In the genomic region with DNA sequence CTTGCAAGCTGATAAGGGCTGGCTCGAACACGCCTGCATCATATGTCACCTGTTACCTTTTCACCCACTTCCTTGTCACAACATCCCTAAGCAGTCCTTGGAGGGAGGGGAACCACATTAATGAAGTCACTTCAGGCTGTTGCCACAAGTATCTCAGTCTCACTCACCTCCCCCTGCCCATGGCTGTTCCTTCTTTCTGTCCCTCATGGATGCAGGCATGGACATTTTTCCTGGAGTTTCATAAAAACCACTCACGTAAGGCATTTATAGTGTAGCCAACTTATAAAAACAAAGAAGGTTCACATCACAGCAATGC, we compare ENCODE assay signal across 16 cellular contexts.
DNase-seq lines count a peak whose midpoint lies in the region; ATAC-seq, FAIRE-seq and TF ChIP-seq lines count a peak whose summit lies in the region.
"Had no signal": no experiment of that assay in that cellular context is flagged by ENCODE, and none has a peak within 500 bp of the region (broad histone marks: within the 10 kb centered on the region; RNA-seq: fewer than 3 reads in every experiment).

No MANE protein-coding gene starts in this region.

- H3K27me3 Mint-ChIP-seq in Calu3 (ENCODE audit: unreplicated experiment) (no peaks in the 10 kb centered on the region), Caco-2 (ENCODE audit: insufficient read depth, unreplicated experiment) (no peaks in the 10 kb centered on the region)

- no peak overlapping the region for H4K12ac ChIP-seq in trophoblast cell (ENCODE audit: low read depth, low read length)

- no peak overlapping the region for H3K4me3 ChIP-seq in body of pancreas
- no peak overlapping the region for H3K4me3 ChIP-seq in HepG2 (replicated peaks in 1 of 3; ENCODE audit: insufficient read depth in 1 of 3, low read depth in 2 of 3, low read length in 3 of 3)
- H3K4me3 ChIP-seq in trophoblast cell (ENCODE audit: low read depth, low read length) = no peak overlapping the region
- no peak overlapping the region for H3K4me3 ChIP-seq in Caco-2 (ENCODE audit: low read depth, low read length)
- H3K4me3 ChIP-seq: BLaER1 treated with 17β-estradiol and CSF1 and Interleukin-3, amounts not matched to agents 10 nM and 100 nM; GM12878; HAP-1 had no signal

- CTCF ChIA-PET in Calu3 (lab: Charles Lee) = no interaction called here
- CTCF ChIA-PET in HepG2 (lab: Yijun Ruan, JAX; ENCODE audit: low intra/inter-chr PET ratio, low total read pairs) = no interaction called here
- CTCF ChIA-PET in Caco-2 (lab: Charles Lee) = no interaction called here

- H3K36me3 Mint-ChIP-seq in Calu3 (ENCODE audit: insufficient read depth, unreplicated experiment) (no peaks in the 10 kb centered on the region), Caco-2 (ENCODE audit: insufficient read depth, unreplicated experiment) (no peaks in the 10 kb centered on the region)
- H3K36me3 Mint-ChIP-seq: CD4-positive, CD25-positive, alpha-beta regulatory T cell had no signal

- DNase-seq in Calu3 (peak; percentile 30), body of pancreas (peak in 1 of 4 donors; percentile 25), HepG2 (ENCODE audit: low spot score) (no peak), trophoblast cell (peak in 1 of 2 donors; percentile 23), ecto neural progenitor cell (ENCODE audit: low spot score) (no peak), Caco-2 (no peak)
- DNase-seq: ACHN; CD4-positive, CD25-positive, alpha-beta regulatory T cell; DMS79; HFFc6; IMR-90 had no signal

- H3K27ac ChIP-seq in body of pancreas (peak overlapping the region in 3 of 4 donors; percentile 62 to 72 (median 71)), HepG2 (ENCODE audit: extremely low read length, insufficient read depth, low read length) (no peak overlapping the region), trophoblast cell (ENCODE audit: low read depth, low read length) (no peak overlapping the region)
- H3K27ac ChIP-seq: BLaER1 treated with 17β-estradiol and CSF1 and Interleukin-3, amounts not matched to agents 10 nM and 100 nM had no signal

- H3K9me3 Mint-ChIP-seq in Calu3 (ENCODE audit: low read depth, unreplicated experiment) (peaks cover 4% of the 10 kb centered on the region), Caco-2 (ENCODE audit: unreplicated experiment) (no peaks in the 10 kb centered on the region)
- H3K9me3 Mint-ChIP-seq: HFFc6 had no signal

- no peak for TF ChIP-seq RAD21 in HepG2 (CRISPR knock-in tag; IDR thresholded peaks at IDR 0.05)

- H3K4me1 ChIP-seq in body of pancreas (peaks cover 21% of the 10 kb centered on the region), HepG2 (ENCODE audit: insufficient read depth, low read length) (peaks cover 41% of the 10 kb centered on the region), trophoblast cell (ENCODE audit: control insufficient read depth in 1 of 2, insufficient read depth in 2 of 2, low read length in 2 of 2) (peaks cover under 1 to 3% of the 10 kb centered on the region in 2 experiments), Caco-2 (no peaks in the 10 kb centered on the region)
- H3K4me1 ChIP-seq: HAP-1 had no signal

- ATAC-seq in body of pancreas (no peak), HepG2 (no peak), HG02981 (IDR thresholded peaks at IDR 0.05; ENCODE audit: unreplicated experiment) (no peak)
- ATAC-seq: GM12878 had no signal

- H3K27ac Mint-ChIP-seq in Calu3 (ENCODE audit: unreplicated experiment) (no peak overlapping the region), Caco-2 (ENCODE audit: unreplicated experiment) (no peak overlapping the region)
- H3K27ac Mint-ChIP-seq: CD4-positive, CD25-positive, alpha-beta regulatory T cell; HFFc6 had no signal

- no peak overlapping the region for H2BK120ac ChIP-seq in trophoblast cell (ENCODE audit: insufficient read depth, low read length, poor library complexity)

- H4K20me1 ChIP-seq in HepG2 (ENCODE audit: insufficient read depth, low read length) = no peaks in the 10 kb centered on the region
- H4K20me1 ChIP-seq: BLaER1 treated with 17β-estradiol and CSF1 and Interleukin-3, amounts not matched to agents 10 nM and 100 nM had no signal

- no peak overlapping the region for H3K9ac ChIP-seq in HepG2 (ENCODE audit: insufficient read depth, low read depth, low read length)
- peak overlapping the region; percentile 31 for H3K9ac ChIP-seq in trophoblast cell (ENCODE audit: low read length)
- H3K9ac ChIP-seq: BLaER1 treated with 17β-estradiol and CSF1 and Interleukin-3, amounts not matched to agents 10 nM and 100 nM had no signal

- H3K79me2 ChIP-seq in HepG2 (ENCODE audit: insufficient read depth, low read length) (no peaks in the 10 kb centered on the region), trophoblast cell (ENCODE audit: control insufficient read depth, insufficient read depth, low read length, poor library complexity) (no peaks in the 10 kb centered on the region)

- H3K9me3 ChIP-seq in body of pancreas (no peaks in the 10 kb centered on the region), HepG2 (ENCODE audit: low read length) (no peaks in the 10 kb centered on the region), trophoblast cell (ENCODE audit: insufficient read depth, low read depth, low read length) (peaks cover 2% of the 10 kb centered on the region), Caco-2 (no peaks in the 10 kb centered on the region)
- H3K9me3 ChIP-seq: BLaER1 treated with 17β-estradiol and CSF1 and Interleukin-3, amounts not matched to agents 10 nM and 100 nM; HAP-1 had no signal

- H3K4me1 Mint-ChIP-seq in Calu3 (ENCODE audit: low read depth, unreplicated experiment) (peaks cover 33% of the 10 kb centered on the region), Caco-2 (ENCODE audit: low read depth, unreplicated experiment) (no peaks in the 10 kb centered on the region)
- H3K4me1 Mint-ChIP-seq: CD4-positive, CD25-positive, alpha-beta regulatory T cell had no signal

- H3K36me3 ChIP-seq in body of pancreas (replicated peaks in 1 of 2; ENCODE audit: insufficient read depth in 1 of 2, low read depth in 2 of 2) (no peaks in the 10 kb centered on the region), HepG2 (replicated peaks in 1 of 2; ENCODE audit: control insufficient read depth in 1 of 2, insufficient read depth in 2 of 2, low read length in 2 of 2) (no peaks in the 10 kb centered on the region), trophoblast cell (ENCODE audit: control insufficient read depth in 1 of 2, insufficient read depth in 2 of 2, low read length in 2 of 2) (no peaks in the 10 kb centered on the region), Caco-2 (ENCODE audit: control insufficient read depth, insufficient read depth, low read length) (no peaks in the 10 kb centered on the region)
- H3K36me3 ChIP-seq: BLaER1 treated with 17β-estradiol and CSF1 and Interleukin-3, amounts not matched to agents 10 nM and 100 nM; HAP-1 had no signal

- peak overlapping the region; percentile 16; the same call in 1 of the 2 replicates for H3K4me2 ChIP-seq in HepG2 (ENCODE audit: low read depth, low read length)
- H3K4me2 ChIP-seq in trophoblast cell (ENCODE audit: low read length) = no peak overlapping the region
- H3K4me2 ChIP-seq: BLaER1 treated with 17β-estradiol and CSF1 and Interleukin-3, amounts not matched to agents 10 nM and 100 nM had no signal

- POLR2A ChIA-PET in HepG2 (lab: Yijun Ruan, JAX) (no interaction called here), Caco-2 (lab: Charles Lee) (no interaction called here)

- no peak overlapping the region for H4K91ac ChIP-seq in trophoblast cell (ENCODE audit: low read depth, low read length)

- intact Hi-C loops in Calu3 (cut with micrococcal nuclease; ENCODE audit: unreplicated experiment) (no loop called here), body of pancreas (cut with DNase I) (no loop called here), HepG2 (cut with micrococcal nuclease; ENCODE audit: unreplicated experiment) (no loop called here), Caco-2 (cut with micrococcal nuclease; ENCODE audit: unreplicated experiment) (no loop called here)

- H4K8ac ChIP-seq in trophoblast cell (ENCODE audit: low read depth, low read length) = no peak overlapping the region

- no peaks in the 10 kb centered on the region for H3K27me3 ChIP-seq in body of pancreas
- H3K27me3 ChIP-seq in HepG2 (ENCODE audit: control insufficient read depth in 1 of 2, insufficient read depth in 2 of 2, low read length in 2 of 2) = peaks cover 0 to 2% of the 10 kb centered on the region in 2 experiments; a peak in 1 of 5 replicates
- H3K27me3 ChIP-seq in trophoblast cell (ENCODE audit: insufficient read depth, low read length) = no peaks in the 10 kb centered on the region
- no peaks in the 10 kb centered on the region for H3K27me3 ChIP-seq in Caco-2 (replicated peaks; ENCODE audit: control insufficient read depth, insufficient read depth, low read length)
- H3K27me3 ChIP-seq: BLaER1 treated with 17β-estradiol and CSF1 and Interleukin-3, amounts not matched to agents 10 nM and 100 nM had no signal

- no peak overlapping the region for H2AK5ac ChIP-seq in trophoblast cell (ENCODE audit: low read length)

- H3K18ac ChIP-seq in trophoblast cell (ENCODE audit: low read length) = no peak overlapping the region

- no peak for TF ChIP-seq CTCF in Calu3 (IDR thresholded peaks at IDR 0.05; ENCODE audit: unreplicated experiment)
- no peak for TF ChIP-seq CTCF in body of pancreas (IDR thresholded peaks at IDR 0.05)
- no peak for TF ChIP-seq CTCF in HepG2 (CRISPR knock-in tag; IDR thresholded peaks at IDR 0.05)
- no peak for TF ChIP-seq CTCF in Caco-2 (IDR thresholded peaks at IDR 0.05; ENCODE audit: insufficient read depth in 1 of 2, low read depth in 1 of 2, low read length in 1 of 2, severe bottlenecking in 1 of 2, unreplicated experiment in 1 of 2)

- TF ChIP-seq POLR2A in body of pancreas (IDR thresholded peaks at IDR 0.05) = no peak
- TF ChIP-seq POLR2A in HepG2 (IDR thresholded peaks at IDR 0.05; ENCODE audit: insufficient read depth in 1 of 2, low read depth in 2 of 2, low read length in 2 of 2) = no peak

- no peak overlapping the region for H3K14ac ChIP-seq in trophoblast cell (ENCODE audit: low read length)

- no peak overlapping the region for H2AFZ ChIP-seq in HepG2 (ENCODE audit: low read length)
- H2AFZ ChIP-seq in trophoblast cell (ENCODE audit: insufficient read depth, low read length, poor library complexity) = no peak overlapping the region

- FAIRE-seq in HepG2 (lab: Jason Lieb, UNC) = no peak
- FAIRE-seq: GM12878, H1 had no signal

- H2BK12ac ChIP-seq in trophoblast cell (ENCODE audit: low read length) = no peak overlapping the region

- TF ChIP-seq EP300 in HepG2 (IDR thresholded peaks at IDR 0.05; ENCODE audit: low read depth in 2 of 2, low read length in 2 of 2) (no peak), HepG2 (CRISPR knock-in tag; IDR thresholded peaks at IDR 0.05; ENCODE audit: borderline replicate concordance) (no peak)

- in situ Hi-C loops in HepG2 (cut with HindIII; ENCODE audit: extremely low pct_ligation_motif_present, low pct_unique_long_range_greater_than_20kb) = no loop called here

- H3K4ac ChIP-seq in trophoblast cell (ENCODE audit: low read depth, low read length) = no peak overlapping the region

- no peaks in the 10 kb centered on the region for H3K79me1 ChIP-seq in trophoblast cell (ENCODE audit: low read length)

- whole genome bisulfite sequencing in body of pancreas, 2 donors = 44 to 61% methylated on average over 3 of the region's 3 CpGs
- 63% methylated on average over 3 of the region's 3 CpGs for WGBS in HepG2 (ENCODE audit: low lambda C conversion rate)
- no CpG with 5 or more reads among the region's 3 CpGs for WGBS in trophoblast cell (ENCODE audit: extremely low coverage, insufficient coverage, insufficient read length)

- no peak overlapping the region for H2BK5ac ChIP-seq in trophoblast cell (ENCODE audit: low read depth, low read length, poor library complexity)

- H3K4me3 Mint-ChIP-seq in Calu3 (ENCODE audit: low read depth, unreplicated experiment) = no peak overlapping the region
- H3K4me3 Mint-ChIP-seq in Caco-2 (ENCODE audit: unreplicated experiment) = no peak overlapping the region
- H3K4me3 Mint-ChIP-seq: CD4-positive, CD25-positive, alpha-beta regulatory T cell; HFFc6 had no signal

- no peak overlapping the region for H3K23ac ChIP-seq in trophoblast cell (ENCODE audit: low read length)

- BruUV-seq in Calu3 (replicated peaks; lab: Mats Ljungman, UMichigan) = no TSS peak
- BruUV-seq in HepG2 (replicated peaks; lab: Mats Ljungman, UMichigan) = no TSS peak
- no TSS peak for BruUV-seq in Caco-2 (replicated peaks; lab: Mats Ljungman, UMichigan)

Comparison
In these comparisons a context has a peak if more than half of its experiments do, and no peak if none do; other contexts are left out.
1. H3K27ac ChIP-seq: peak in body of pancreas (3 of 4); none in HepG2 (single experiment) and trophoblast cell (single experiment).